Comparison of ENCODE assay signal across 3 cellular contexts in the genomic region with DNA sequence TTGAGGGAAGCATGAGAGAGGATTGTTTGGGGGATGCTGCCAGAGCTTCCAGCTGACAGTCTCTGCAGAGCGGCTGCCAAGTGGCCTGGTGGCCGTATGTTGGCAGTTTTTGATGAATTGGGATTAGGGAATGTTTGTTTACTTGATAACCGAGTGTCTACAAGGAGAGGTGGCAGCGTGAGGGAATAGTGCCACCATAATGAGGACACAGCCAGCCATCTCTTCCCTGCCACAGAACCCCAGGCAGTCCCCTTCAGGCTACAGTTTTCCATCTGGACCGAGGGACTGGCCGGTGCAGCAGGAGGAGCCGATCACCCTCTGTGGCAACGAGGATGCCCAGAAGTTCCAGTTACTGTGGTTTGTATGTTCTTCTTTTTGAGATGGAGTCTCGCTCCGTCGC.
TF ChIP-seq lines count a peak whose summit lies in the region.

No MANE protein-coding gene starts in this region.

TF ChIP-seq in SK-N-SH, 30 proteins besides CTCF, POLR2A, EP300 and RAD21 (continues in another document):
- TF ChIP-seq NFIC (IDR thresholded peaks at IDR 0.05; ENCODE audit: borderline replicate concordance) (no peak), GATA2 (CRISPR knock-in tag; IDR thresholded peaks at IDR 0.05) (no peak), RXRA (IDR thresholded peaks at IDR 0.05; ENCODE audit: borderline replicate concordance, low read depth) (no peak), CHD2 (IDR thresholded peaks at IDR 0.05; ENCODE audit: low read length, partially characterized antibody) (no peak), ELF1 (IDR thresholded peaks at IDR 0.05) (no peak), RCOR1 (IDR thresholded peaks at IDR 0.05; ENCODE audit: low read length) (no peak), SMC3 (IDR thresholded peaks at IDR 0.05; ENCODE audit: low read depth, low read length) (no peak), MXI1 (IDR thresholded peaks at IDR 0.05; ENCODE audit: low read depth, low read length) (no peak), FOXJ3 (CRISPR knock-in tag; IDR thresholded peaks at IDR 0.05) (no peak), POLR2AphosphoS5 (IDR thresholded peaks at IDR 0.05; ENCODE audit: low read depth, low read length) (no peak)
- TF ChIP-seq, protein P1, sequence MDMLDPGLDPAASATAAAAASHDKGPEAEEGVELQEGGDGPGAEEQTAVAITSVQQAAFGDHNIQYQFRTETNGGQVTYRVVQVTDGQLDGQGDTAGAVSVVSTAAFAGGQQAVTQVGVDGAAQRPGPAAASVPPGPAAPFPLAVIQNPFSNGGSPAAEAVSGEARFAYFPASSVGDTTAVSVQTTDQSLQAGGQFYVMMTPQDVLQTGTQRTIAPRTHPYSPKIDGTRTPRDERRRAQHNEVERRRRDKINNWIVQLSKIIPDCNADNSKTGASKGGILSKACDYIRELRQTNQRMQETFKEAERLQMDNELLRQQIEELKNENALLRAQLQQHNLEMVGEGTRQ (IDR thresholded peaks at IDR 0.05; ENCODE audit: borderline replicate concordance, low read depth, low read length) = no peak
- TF ChIP-seq, protein P2, sequence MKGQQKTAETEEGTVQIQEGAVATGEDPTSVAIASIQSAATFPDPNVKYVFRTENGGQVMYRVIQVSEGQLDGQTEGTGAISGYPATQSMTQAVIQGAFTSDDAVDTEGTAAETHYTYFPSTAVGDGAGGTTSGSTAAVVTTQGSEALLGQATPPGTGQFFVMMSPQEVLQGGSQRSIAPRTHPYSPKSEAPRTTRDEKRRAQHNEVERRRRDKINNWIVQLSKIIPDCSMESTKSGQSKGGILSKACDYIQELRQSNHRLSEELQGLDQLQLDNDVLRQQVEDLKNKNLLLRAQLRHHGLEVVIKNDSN (IDR thresholded peaks at IDR 0.05; ENCODE audit: borderline replicate concordance, low read depth) = no peak
- TF ChIP-seq, protein P3, sequence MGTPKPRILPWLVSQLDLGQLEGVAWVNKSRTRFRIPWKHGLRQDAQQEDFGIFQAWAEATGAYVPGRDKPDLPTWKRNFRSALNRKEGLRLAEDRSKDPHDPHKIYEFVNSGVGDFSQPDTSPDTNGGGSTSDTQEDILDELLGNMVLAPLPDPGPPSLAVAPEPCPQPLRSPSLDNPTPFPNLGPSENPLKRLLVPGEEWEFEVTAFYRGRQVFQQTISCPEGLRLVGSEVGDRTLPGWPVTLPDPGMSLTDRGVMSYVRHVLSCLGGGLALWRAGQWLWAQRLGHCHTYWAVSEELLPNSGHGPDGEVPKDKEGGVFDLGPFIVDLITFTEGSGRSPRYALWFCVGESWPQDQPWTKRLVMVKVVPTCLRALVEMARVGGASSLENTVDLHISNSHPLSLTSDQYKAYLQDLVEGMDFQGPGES (IDR thresholded peaks at IDR 0.05; ENCODE audit: low read depth, low read length) = no peak
- TF ChIP-seq, protein P4, sequence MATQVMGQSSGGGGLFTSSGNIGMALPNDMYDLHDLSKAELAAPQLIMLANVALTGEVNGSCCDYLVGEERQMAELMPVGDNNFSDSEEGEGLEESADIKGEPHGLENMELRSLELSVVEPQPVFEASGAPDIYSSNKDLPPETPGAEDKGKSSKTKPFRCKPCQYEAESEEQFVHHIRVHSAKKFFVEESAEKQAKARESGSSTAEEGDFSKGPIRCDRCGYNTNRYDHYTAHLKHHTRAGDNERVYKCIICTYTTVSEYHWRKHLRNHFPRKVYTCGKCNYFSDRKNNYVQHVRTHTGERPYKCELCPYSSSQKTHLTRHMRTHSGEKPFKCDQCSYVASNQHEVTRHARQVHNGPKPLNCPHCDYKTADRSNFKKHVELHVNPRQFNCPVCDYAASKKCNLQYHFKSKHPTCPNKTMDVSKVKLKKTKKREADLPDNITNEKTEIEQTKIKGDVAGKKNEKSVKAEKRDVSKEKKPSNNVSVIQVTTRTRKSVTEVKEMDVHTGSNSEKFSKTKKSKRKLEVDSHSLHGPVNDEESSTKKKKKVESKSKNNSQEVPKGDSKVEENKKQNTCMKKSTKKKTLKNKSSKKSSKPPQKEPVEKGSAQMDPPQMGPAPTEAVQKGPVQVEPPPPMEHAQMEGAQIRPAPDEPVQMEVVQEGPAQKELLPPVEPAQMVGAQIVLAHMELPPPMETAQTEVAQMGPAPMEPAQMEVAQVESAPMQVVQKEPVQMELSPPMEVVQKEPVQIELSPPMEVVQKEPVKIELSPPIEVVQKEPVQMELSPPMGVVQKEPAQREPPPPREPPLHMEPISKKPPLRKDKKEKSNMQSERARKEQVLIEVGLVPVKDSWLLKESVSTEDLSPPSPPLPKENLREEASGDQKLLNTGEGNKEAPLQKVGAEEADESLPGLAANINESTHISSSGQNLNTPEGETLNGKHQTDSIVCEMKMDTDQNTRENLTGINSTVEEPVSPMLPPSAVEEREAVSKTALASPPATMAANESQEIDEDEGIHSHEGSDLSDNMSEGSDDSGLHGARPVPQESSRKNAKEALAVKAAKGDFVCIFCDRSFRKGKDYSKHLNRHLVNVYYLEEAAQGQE (IDR thresholded peaks at IDR 0.05; ENCODE audit: low read depth, low read length) = no peak

TF ChIP-seq in SK-N-SH treated with all-trans-retinoic acid at 6 μM for 48 hours, 23 proteins besides CTCF, POLR2A, EP300 and RAD21:
- TF ChIP-seq ISL1 (CRISPR knock-in tag; IDR thresholded peaks at IDR 0.05) = no peak
- no peak for TF ChIP-seq PPARA (CRISPR knock-in tag; IDR thresholded peaks at IDR 0.05; ENCODE audit: borderline replicate concordance)
- no peak for TF ChIP-seq ZNF565 (CRISPR knock-in tag; conservative IDR thresholded peaks at IDR 0.05; ENCODE audit: low read depth)
- no peak for TF ChIP-seq TOX (CRISPR knock-in tag; IDR thresholded peaks at IDR 0.05; ENCODE audit: borderline replicate concordance)
- no peak for TF ChIP-seq ESRRG (CRISPR knock-in tag; IDR thresholded peaks at IDR 0.05)

TF ChIP-seq in GM23338, 12 proteins besides CTCF, POLR2A, EP300 and RAD21:
- TF ChIP-seq EZH2phosphoT487 (IDR thresholded peaks at IDR 0.05; ENCODE audit: unreplicated experiment) (no peak), EZH2 (IDR thresholded peaks at IDR 0.05; ENCODE audit: low read depth, unreplicated experiment) (no peak), ZNF331 (CRISPR knock-in tag; IDR thresholded peaks at IDR 0.05; ENCODE audit: low read depth) (no peak), STAT1 (IDR thresholded peaks at IDR 0.05; ENCODE audit: unreplicated experiment) (no peak), CREB1 (CRISPR knock-in tag; IDR thresholded peaks at IDR 0.05; ENCODE audit: low read depth) (no peak)
- TF ChIP-seq, protein P5, sequence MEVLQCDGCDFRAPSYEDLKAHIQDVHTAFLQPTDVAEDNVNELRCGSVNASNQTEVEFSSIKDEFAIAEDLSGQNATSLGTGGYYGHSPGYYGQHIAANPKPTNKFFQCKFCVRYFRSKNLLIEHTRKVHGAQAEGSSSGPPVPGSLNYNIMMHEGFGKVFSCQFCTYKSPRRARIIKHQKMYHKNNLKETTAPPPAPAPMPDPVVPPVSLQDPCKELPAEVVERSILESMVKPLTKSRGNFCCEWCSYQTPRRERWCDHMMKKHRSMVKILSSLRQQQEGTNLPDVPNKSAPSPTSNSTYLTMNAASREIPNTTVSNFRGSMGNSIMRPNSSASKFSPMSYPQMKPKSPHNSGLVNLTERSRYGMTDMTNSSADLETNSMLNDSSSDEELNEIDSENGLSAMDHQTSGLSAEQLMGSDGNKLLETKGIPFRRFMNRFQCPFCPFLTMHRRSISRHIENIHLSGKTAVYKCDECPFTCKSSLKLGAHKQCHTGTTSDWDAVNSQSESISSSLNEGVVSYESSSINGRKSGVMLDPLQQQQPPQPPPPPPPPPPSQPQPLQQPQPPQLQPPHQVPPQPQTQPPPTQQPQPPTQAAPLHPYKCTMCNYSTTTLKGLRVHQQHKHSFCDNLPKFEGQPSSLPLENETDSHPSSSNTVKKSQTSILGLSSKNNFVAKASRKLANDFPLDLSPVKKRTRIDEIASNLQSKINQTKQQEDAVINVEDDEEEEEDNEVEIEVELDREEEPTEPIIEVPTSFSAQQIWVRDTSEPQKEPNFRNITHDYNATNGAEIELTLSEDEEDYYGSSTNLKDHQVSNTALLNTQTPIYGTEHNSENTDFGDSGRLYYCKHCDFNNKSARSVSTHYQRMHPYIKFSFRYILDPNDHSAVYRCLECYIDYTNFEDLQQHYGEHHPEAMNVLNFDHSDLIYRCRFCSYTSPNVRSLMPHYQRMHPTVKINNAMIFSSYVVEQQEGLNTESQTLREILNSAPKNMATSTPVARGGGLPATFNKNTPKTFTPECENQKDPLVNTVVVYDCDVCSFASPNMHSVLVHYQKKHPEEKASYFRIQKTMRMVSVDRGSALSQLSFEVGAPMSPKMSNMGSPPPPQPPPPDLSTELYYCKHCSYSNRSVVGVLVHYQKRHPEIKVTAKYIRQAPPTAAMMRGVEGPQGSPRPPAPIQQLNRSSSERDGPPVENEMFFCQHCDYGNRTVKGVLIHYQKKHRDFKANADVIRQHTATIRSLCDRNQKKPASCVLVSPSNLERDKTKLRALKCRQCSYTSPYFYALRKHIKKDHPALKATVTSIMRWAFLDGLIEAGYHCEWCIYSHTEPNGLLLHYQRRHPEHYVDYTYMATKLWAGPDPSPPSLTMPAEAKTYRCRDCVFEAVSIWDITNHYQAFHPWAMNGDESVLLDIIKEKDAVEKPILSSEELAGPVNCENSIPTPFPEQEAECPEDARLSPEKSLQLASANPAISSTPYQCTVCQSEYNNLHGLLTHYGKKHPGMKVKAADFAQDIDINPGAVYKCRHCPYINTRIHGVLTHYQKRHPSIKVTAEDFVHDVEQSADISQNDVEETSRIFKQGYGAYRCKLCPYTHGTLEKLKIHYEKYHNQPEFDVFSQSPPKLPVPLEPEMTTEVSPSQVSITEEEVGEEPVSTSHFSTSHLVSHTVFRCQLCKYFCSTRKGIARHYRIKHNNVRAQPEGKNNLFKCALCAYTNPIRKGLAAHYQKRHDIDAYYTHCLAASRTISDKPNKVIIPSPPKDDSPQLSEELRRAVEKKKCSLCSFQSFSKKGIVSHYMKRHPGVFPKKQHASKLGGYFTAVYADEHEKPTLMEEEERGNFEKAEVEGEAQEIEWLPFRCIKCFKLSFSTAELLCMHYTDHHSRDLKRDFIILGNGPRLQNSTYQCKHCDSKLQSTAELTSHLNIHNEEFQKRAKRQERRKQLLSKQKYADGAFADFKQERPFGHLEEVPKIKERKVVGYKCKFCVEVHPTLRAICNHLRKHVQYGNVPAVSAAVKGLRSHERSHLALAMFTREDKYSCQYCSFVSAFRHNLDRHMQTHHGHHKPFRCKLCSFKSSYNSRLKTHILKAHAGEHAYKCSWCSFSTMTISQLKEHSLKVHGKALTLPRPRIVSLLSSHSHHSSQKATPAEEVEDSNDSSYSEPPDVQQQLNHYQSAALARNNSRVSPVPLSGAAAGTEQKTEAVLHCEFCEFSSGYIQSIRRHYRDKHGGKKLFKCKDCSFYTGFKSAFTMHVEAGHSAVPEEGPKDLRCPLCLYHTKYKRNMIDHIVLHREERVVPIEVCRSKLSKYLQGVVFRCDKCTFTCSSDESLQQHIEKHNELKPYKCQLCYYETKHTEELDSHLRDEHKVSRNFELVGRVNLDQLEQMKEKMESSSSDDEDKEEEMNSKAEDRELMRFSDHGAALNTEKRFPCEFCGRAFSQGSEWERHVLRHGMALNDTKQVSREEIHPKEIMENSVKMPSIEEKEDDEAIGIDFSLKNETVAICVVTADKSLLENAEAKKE (CRISPR knock-in tag; IDR thresholded peaks at IDR 0.05) = no peak
